Comparison of ENCODE assay signal across 14 cellular contexts in genomic region chr18:76468345-76469275, GRCh38. TPM values are rescaled to one million over a fixed set of nuclear protein-coding genes. Genes with fewer than 3 reads are reported as not detected.
A peak's percentile ranks its signal among the peaks of the same experiment; 100 is the strongest.
DNase-seq lines count a peak whose midpoint lies in the region; FAIRE-seq and TF ChIP-seq lines count a peak whose summit lies in the region.
"Had no signal": no experiment of that assay in that cellular context is flagged by ENCODE, and none has a peak within 500 bp of the region (broad histone marks: within the 10 kb centered on the region; RNA-seq: fewer than 3 reads in every experiment).

No MANE protein-coding gene starts in this region.

- no peak overlapping the region for H2BK5ac ChIP-seq in mesenchymal stem cell (ENCODE audit: low read depth, low read length, poor library complexity, severe bottlenecking)

- peaks cover 13 to 23% of the 10 kb centered on the region in 2 donors for H3K36me3 Mint-ChIP-seq in CD14-positive monocyte

- H3K23ac ChIP-seq in mesenchymal stem cell (ENCODE audit: low read length in 2 of 2), result no peak overlapping the region

- no peak overlapping the region for H2AFZ ChIP-seq in mesenchymal stem cell (ENCODE audit: low read depth, low read length)

- peaks cover 39% of the 10 kb centered on the region for H3K79me1 ChIP-seq in mesenchymal stem cell (replicated peaks; ENCODE audit: low read length, poor library complexity, severe bottlenecking)

- no peak overlapping the region for H4K8ac ChIP-seq in mesenchymal stem cell (ENCODE audit: low read length)

- peak overlapping the region; percentile 55 for H3K9ac ChIP-seq in mesenchymal stem cell (ENCODE audit: low read length)

- intact Hi-C loops in CD14-positive monocyte (cut with micrococcal nuclease), result no loop called here

- peaks cover 88% of the 10 kb centered on the region for H3K4me1 Mint-ChIP-seq in CD14-positive monocyte

- H3K4ac ChIP-seq in mesenchymal stem cell (ENCODE audit: low read depth in 1 of 2, low read length in 2 of 2), result no peak overlapping the region

- H3K4me2 ChIP-seq in mesenchymal stem cell (ENCODE audit: low read length, poor library complexity, severe bottlenecking), result no peak overlapping the region

- no peak overlapping the region for H2AK5ac ChIP-seq in mesenchymal stem cell (ENCODE audit: low read length, severe bottlenecking)

- H3K27ac ChIP-seq in SJSA1, result peak overlapping the region; percentile 45
- no peak overlapping the region for H3K27ac ChIP-seq in mesenchymal stem cell (ENCODE audit: low read length, poor library complexity, severe bottlenecking)
- H3K27ac ChIP-seq: prostate gland had no signal

- DNase-seq in AG10803 (ENCODE audit: low read depth) (peak; percentile 58), CD14-positive monocyte (ENCODE audit: low spot score) (no peak), SJSA1 (ENCODE audit: low read depth in 1 of 2, low spot score in 2 of 2) (peak in 1 of 2 experiments; percentile 83), mesenchymal stem cell (no peak), DMS153 (lab: John Stamatoyannopoulos, UW) (no peak), RCC 7860 (ENCODE audit: low spot score) (no peak)
- no peak for DNase-seq in stimulated activated CD4-positive, alpha-beta T cell treated with anti-CD3 and anti-CD28 coated beads, Interleukin-12 subunit alpha, Interleukin-12 subunit beta, amount 100 ng/mL, for 4 hours
- DNase-seq: GDM1; midbrain; NCI-H1092 treated with DMSO at 0.1 percent for 48 hours; stimulated activated CD4-positive, alpha-beta T cell treated with anti-CD3 and anti-CD28 coated beads, Interleukin-2, amount 100 ng/mL, for 48 hours had no signal

- H4K91ac ChIP-seq in mesenchymal stem cell (ENCODE audit: low read length), result no peak overlapping the region

- H3K4me3 ChIP-seq in AG10803 (ENCODE audit: low read length), result no peak overlapping the region
- no peak overlapping the region for H3K4me3 ChIP-seq in SJSA1
- H3K4me3 ChIP-seq in mesenchymal stem cell (ENCODE audit: insufficient read depth in 1 of 2, low read depth in 1 of 2, low read length in 2 of 2), result no peak overlapping the region
- H3K4me3 ChIP-seq: cardiac muscle cell, prostate gland had no signal

- no peaks in the 10 kb centered on the region for H3K27me3 ChIP-seq in SJSA1 (replicated peaks)
- H3K27me3 ChIP-seq in mesenchymal stem cell (ENCODE audit: control insufficient read depth in 1 of 2, insufficient read depth in 1 of 2, low read length in 2 of 2), result no peaks in the 10 kb centered on the region
- H3K27me3 ChIP-seq: cardiac muscle cell had no signal

- no peaks in the 10 kb centered on the region for H3K9me3 Mint-ChIP-seq in CD14-positive monocyte

- peaks cover 0 to 2% (median 0%) of the 10 kb centered on the region in 3 donors for H3K27me3 Mint-ChIP-seq in CD14-positive monocyte (ENCODE audit: low read depth in 3 of 3)

- no peak overlapping the region for H3K14ac ChIP-seq in mesenchymal stem cell (ENCODE audit: low read length in 2 of 2)

- H2BK12ac ChIP-seq in mesenchymal stem cell (ENCODE audit: low read length in 2 of 2), result no peak overlapping the region

- H2BK15ac ChIP-seq in mesenchymal stem cell (ENCODE audit: low read depth, poor library complexity, severe bottlenecking), result no peak overlapping the region

- no peaks in the 10 kb centered on the region for H3K9me3 ChIP-seq in SJSA1 (replicated peaks)
- H3K9me3 ChIP-seq in mesenchymal stem cell (ENCODE audit: control insufficient read depth, low read length), result no peaks in the 10 kb centered on the region
- H3K9me3 ChIP-seq: prostate gland had no signal

- 97% methylated on average over 14 of the region's 16 CpGs for WGBS in mesenchymal stem cell

- no peak overlapping the region for H2BK120ac ChIP-seq in mesenchymal stem cell (ENCODE audit: low read depth, low read length)

- FAIRE-seq in RCC 7860 (lab: Jason Lieb, UNC), result no peak
- FAIRE-seq: frontal cortex had no signal

- H3K27ac Mint-ChIP-seq in CD14-positive monocyte, result peak overlapping the region; percentile 88 to 98 (median 97)

- TF ChIP-seq CTCF in AG10803 (conservative IDR thresholded peaks at IDR 0.05; ENCODE audit: low read length) (no peak), CD14-positive monocyte (IDR thresholded peaks at IDR 0.05) (no peak)

- H3K4me1 ChIP-seq in SJSA1 (replicated peaks) (peaks cover 17% of the 10 kb centered on the region), mesenchymal stem cell (ENCODE audit: control insufficient read depth, insufficient read depth, low read depth, low read length) (peaks cover 9% of the 10 kb centered on the region)
- H3K4me1 ChIP-seq: prostate gland had no signal

- no peak overlapping the region for H3K18ac ChIP-seq in mesenchymal stem cell (ENCODE audit: low read depth in 1 of 2, low read length in 2 of 2)

- H3K4me3 Mint-ChIP-seq in CD14-positive monocyte, result peak overlapping the region; percentile 75 to 90

- H3K36me3 ChIP-seq in SJSA1 (no peaks in the 10 kb centered on the region), mesenchymal stem cell (ENCODE audit: control insufficient read depth in 1 of 2, insufficient read depth in 2 of 2, low read depth in 1 of 2, low read length in 2 of 2) (peaks cover 7 to 13% of the 10 kb centered on the region in 2 experiments)
- H3K36me3 ChIP-seq: cardiac muscle cell, prostate gland had no signal

RNA-seq across cellular contexts. Expression of gene ZNF516, which starts 26.4 kb away (rescaled TPM):
- 1 to 10 TPM; 5.0 to 8.6 TPM for polyA plus RNA-seq in CD14-positive monocyte
- total RNA-seq in SJSA1 (2014; rRNA removed; shearing (Covaris generic)), result 9.0 and 17.4 TPM in 2 replicates
- polyA plus RNA-seq in mesenchymal stem cell (2013, experiment 1 of 2), result 13.7 TPM
- polyA plus RNA-seq in mesenchymal stem cell (2013, experiment 2 of 2), result 14.9 TPM
